Comparison of ENCODE assay signal across 27 cellular contexts in the genomic region with DNA sequence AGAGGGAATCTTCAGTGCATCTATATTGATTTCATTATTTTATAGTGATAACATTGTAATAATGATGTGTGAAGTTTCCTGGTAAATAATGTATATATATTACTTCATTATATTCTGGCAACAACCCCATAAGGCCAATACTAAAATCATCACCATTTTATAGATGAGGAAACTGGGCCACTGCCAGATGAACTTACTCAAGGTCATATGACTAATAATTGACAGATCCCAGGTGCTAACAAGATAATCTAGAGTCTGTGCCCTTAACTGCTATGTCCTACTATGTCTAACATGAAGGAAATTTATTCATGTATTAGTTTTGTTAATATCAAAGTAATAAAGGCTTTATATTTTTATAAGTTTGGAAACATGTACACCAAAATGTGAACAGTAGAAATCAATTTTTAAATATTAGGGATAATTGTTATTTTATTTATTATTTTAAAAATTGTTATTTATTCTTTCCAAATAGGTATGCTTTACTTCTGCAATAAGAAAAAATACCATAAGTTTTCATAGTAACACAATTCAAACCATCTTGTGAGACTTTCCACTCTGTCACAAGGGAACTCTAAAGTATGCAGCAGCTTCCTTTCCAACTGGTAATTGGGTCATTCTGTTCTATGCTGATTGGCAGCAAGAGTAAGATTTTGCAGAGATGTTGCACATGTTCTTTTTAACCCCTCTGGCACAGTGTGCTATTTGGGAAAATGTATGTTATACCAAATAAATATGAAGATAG.
DNase-seq lines count a peak whose midpoint lies in the region; ATAC-seq, FAIRE-seq and TF ChIP-seq lines count a peak whose summit lies in the region.
"Had no signal": no experiment of that assay in that cellular context is flagged by ENCODE, and none has a peak within 500 bp of the region (broad histone marks: within the 10 kb centered on the region; RNA-seq: fewer than 3 reads in every experiment).

No MANE protein-coding gene starts in this region.

- FAIRE-seq in A204.1 (lab: Jason Lieb, UNC) = peak; percentile 19
- FAIRE-seq: astrocyte, GM12891 had no signal

- no peaks in the 10 kb centered on the region for H3K36me3 ChIP-seq in adipocyte (ENCODE audit: control insufficient read depth, insufficient read depth, low read length, severe bottlenecking)
- no peaks in the 10 kb centered on the region for H3K36me3 ChIP-seq in mucosa of descending colon (ENCODE audit: low read depth)
- no peaks in the 10 kb centered on the region for H3K36me3 ChIP-seq in esophagus squamous epithelium
- H3K36me3 ChIP-seq: ovary, SJCRH30, upper lobe of left lung had no signal

- TF ChIP-seq CTCF in fibroblast of the aortic adventitia (IDR thresholded peaks at IDR 0.05; ENCODE audit: insufficient read depth, low read length) (no peak), mucosa of descending colon (IDR thresholded peaks at IDR 0.05) (no peak), esophagus squamous epithelium (IDR thresholded peaks at IDR 0.05) (no peak)

- H3K9me3 ChIP-seq in adipocyte (ENCODE audit: control insufficient read depth, low read length) (peaks cover 8% of the 10 kb centered on the region), mucosa of descending colon (peaks cover 6% of the 10 kb centered on the region), esophagus squamous epithelium (no peaks in the 10 kb centered on the region)
- H3K9me3 ChIP-seq: ovary, SJCRH30 had no signal

- peak; percentile 21 for DNase-seq in adipocyte (ENCODE audit: low read depth)
- DNase-seq in fibroblast of the aortic adventitia (ENCODE audit: low read depth) = peak; percentile 40
- peak in 1 of 3 donors; percentile 66 for DNase-seq in mucosa of descending colon
- DNase-seq in esophagus squamous epithelium (lab: John Stamatoyannopoulos, UW) = no peak
- no peak for DNase-seq in T-helper 1 cell
- DNase-seq in NCI-H2171 (lab: John Stamatoyannopoulos, UW) = no peak
- no peak for DNase-seq in occipital lobe (lab: John Stamatoyannopoulos, UW)
- DNase-seq: ACHN; activated CD4-positive, alpha-beta T cell treated with anti-CD3 and anti-CD28 coated beads, Interleukin-2, amount 50 U/mL, for 4 hours; activated naive CD4-positive, alpha-beta T cell treated with anti-CD3 and anti-CD28 coated beads, Interleukin-2, amount 10 ng/mL, durations not matched to agents 7 days and 5 days; activated T-cell treated with anti-CD3 and anti-CD28 coated beads for 4 hours; DMS 273 treated with DMSO at 0.1 percent for 48 hours; mammary epithelial cell; naive thymus-derived CD4-positive, alpha-beta T cell; NCI-H1436 treated with DMSO at 0.1 percent for 48 hours; NCI-H526; OCI-M1; ovary; SJCRH30; stimulated activated naive CD8-positive, alpha-beta T cell treated with anti-CD3 and anti-CD28 coated beads, Interleukin-15, amount 100 ng/mL, for 72 hours; T-helper 2 cell; upper lobe of left lung had no signal

- intact Hi-C loops in mucosa of descending colon (cut with DNase I, micrococcal nuclease) (no loop called here), esophagus squamous epithelium (cut with DNase I) (no loop called here)

- H3K9ac ChIP-seq in adipocyte (ENCODE audit: low read length) = peak overlapping the region; percentile 75

- H3K4me3 ChIP-seq in adipocyte (ENCODE audit: low read length) (peak overlapping the region; percentile 67), fibroblast of the aortic adventitia (ENCODE audit: low read depth, low read length) (no peak overlapping the region), mucosa of descending colon (no peak overlapping the region), esophagus squamous epithelium (no peak overlapping the region)
- H3K4me3 ChIP-seq: ovary, SJCRH30, upper lobe of left lung had no signal

- peaks cover 21% of the 10 kb centered on the region for H3K4me1 ChIP-seq in adipocyte (ENCODE audit: control insufficient read depth, insufficient read depth, low read length)
- peaks cover 6% of the 10 kb centered on the region for H3K4me1 ChIP-seq in mucosa of descending colon (ENCODE audit: low read depth)
- no peaks in the 10 kb centered on the region for H3K4me1 ChIP-seq in esophagus squamous epithelium
- H3K4me1 ChIP-seq: SJCRH30 had no signal

- peak; percentile 87 for ATAC-seq in mucosa of descending colon
- ATAC-seq: naive thymus-derived CD4-positive, alpha-beta T cell had no signal

- no peak overlapping the region for H3K27ac ChIP-seq in esophagus squamous epithelium
- H3K27ac ChIP-seq: epithelial cell of prostate, ovary, SJCRH30, VCaP had no signal

- no peak for TF ChIP-seq POLR2A in esophagus squamous epithelium (IDR thresholded peaks at IDR 0.05)

- H3K27me3 ChIP-seq in adipocyte (replicated peaks; ENCODE audit: control insufficient read depth, insufficient read depth, low read length) (no peaks in the 10 kb centered on the region), esophagus squamous epithelium (no peaks in the 10 kb centered on the region)
- H3K27me3 ChIP-seq: ovary, SJCRH30, upper lobe of left lung had no signal

Comparison
In these comparisons a context has a peak if more than half of its experiments do, and no peak if none do; other contexts are left out.
1. DNase-seq: peak in adipocyte (single experiment) and fibroblast of the aortic adventitia (single experiment); none in esophagus squamous epithelium (single experiment), T-helper 1 cell (0 of 5), NCI-H2171 (single experiment) and occipital lobe (single experiment).